In genomic region chr3:40452057-40452456, GRCh38 we compare ENCODE assay signal across 8 cellular contexts. TPM values are rescaled to one million over a fixed set of nuclear protein-coding genes. Genes with fewer than 3 reads are reported as not detected.
DNase-seq lines count a peak whose midpoint lies in the region; ATAC-seq, FAIRE-seq and TF ChIP-seq lines count a peak whose summit lies in the region.

No MANE protein-coding gene starts in this region.

- H2AFZ ChIP-seq in keratinocyte (ENCODE audit: control insufficient read depth, low read length): no peak overlapping the region

- dilution Hi-C loops in keratinocyte (cut with MboI; ENCODE audit: extremely low pct_ligation_motif_present, low sequenced_read_pairs): no loop called here

- no peaks in the 10 kb centered on the region for H3K27me3 ChIP-seq in keratinocyte (ENCODE audit: control insufficient read depth, extremely low read depth, insufficient read depth, low read length)
- H3K27me3 ChIP-seq in stomach smooth muscle (ENCODE audit: control insufficient read depth in 1 of 2, insufficient read depth in 2 of 2, low read length in 2 of 2): no peaks in the 10 kb centered on the region

- H3K36me3 ChIP-seq in keratinocyte (ENCODE audit: control insufficient read depth in 2 of 2, extremely low read depth in 1 of 2, insufficient read depth in 2 of 2, low read length in 2 of 2) (no peaks in the 10 kb centered on the region), stomach smooth muscle (ENCODE audit: control insufficient read depth in 2 of 2, insufficient read depth in 2 of 2, low read length in 2 of 2) (peaks cover 0 to 11% of the 10 kb centered on the region in 2 donors)

- peak overlapping the region; percentile 95 for H3K4me3 Mint-ChIP-seq in T-helper 1 cell treated with Interleukin-12 subunit alpha and Interleukin-12 subunit beta and Interleukin-4 antibody, amounts not matched to agents 30 μg/mL and 1 μg/mL, for 36 hours
- peak overlapping the region; percentile 90 for H3K4me3 Mint-ChIP-seq in activated T-helper 2 cell treated with anti-CD3 and anti-CD28 coated beads, Interferon-gamma antibody, Interleukin-2, Interleukin-4, amounts not matched to agents 10 μg/mL and 5 μg/mL and 100 μg/mL, durations not matched to agents 14 hours and 24 hours and 36 hours (ENCODE audit: low read depth)

- peaks cover 19% of the 10 kb centered on the region for H3K4me1 Mint-ChIP-seq in T-helper 1 cell treated with Interleukin-12 subunit alpha and Interleukin-12 subunit beta and Interleukin-4 antibody, amounts not matched to agents 30 μg/mL and 1 μg/mL, for 36 hours (ENCODE audit: low read depth)
- peaks cover 20% of the 10 kb centered on the region for H3K4me1 Mint-ChIP-seq in activated T-helper 2 cell treated with anti-CD3 and anti-CD28 coated beads, Interferon-gamma antibody, Interleukin-2, Interleukin-4, amounts not matched to agents 10 μg/mL and 5 μg/mL and 100 μg/mL, durations not matched to agents 14 hours and 24 hours and 36 hours (ENCODE audit: low read depth)

- TF ChIP-seq CTCF in keratinocyte (optimal IDR thresholded peaks at IDR 0.05 in 1 of 3, IDR thresholded peaks at IDR 0.05 in 1 of 3, conservative IDR thresholded peaks at IDR 0.05 in 1 of 3; ENCODE audit: extremely low read depth in 1 of 3, insufficient read depth in 2 of 3, low read length in 3 of 3): no peak

- no peaks in the 10 kb centered on the region for H3K9me3 Mint-ChIP-seq in T-helper 1 cell treated with Interleukin-12 subunit alpha and Interleukin-12 subunit beta and Interleukin-4 antibody, amounts not matched to agents 30 μg/mL and 1 μg/mL, for 36 hours
- H3K9me3 Mint-ChIP-seq in activated T-helper 2 cell treated with anti-CD3 and anti-CD28 coated beads, Interferon-gamma antibody, Interleukin-2, Interleukin-4, amounts not matched to agents 10 μg/mL and 5 μg/mL and 100 μg/mL, durations not matched to agents 14 hours and 24 hours and 36 hours: no peaks in the 10 kb centered on the region

- H3K27ac ChIP-seq in keratinocyte (ENCODE audit: control insufficient read depth, insufficient read depth, low read length): peak overlapping the region; percentile 91
- H3K27ac ChIP-seq in stomach smooth muscle (ENCODE audit: low read length): peak overlapping the region; percentile 97

- H3K4me3 ChIP-seq in keratinocyte (ENCODE audit: control insufficient read depth in 2 of 3, extremely low read depth in 1 of 3, insufficient read depth in 2 of 3, low read depth in 1 of 3, low read length in 3 of 3): peak overlapping the region in 2 of 3 experiments; percentile 80 to 87
- peak overlapping the region; percentile 87 to 97 for H3K4me3 ChIP-seq in stomach smooth muscle (ENCODE audit: low read length in 2 of 2)

- H3K27me3 Mint-ChIP-seq in T-helper 1 cell treated with Interleukin-12 subunit alpha and Interleukin-12 subunit beta and Interleukin-4 antibody, amounts not matched to agents 30 μg/mL and 1 μg/mL, for 36 hours (ENCODE audit: low read depth): no peaks in the 10 kb centered on the region
- no peaks in the 10 kb centered on the region for H3K27me3 Mint-ChIP-seq in activated T-helper 2 cell treated with anti-CD3 and anti-CD28 coated beads, Interferon-gamma antibody, Interleukin-2, Interleukin-4, amounts not matched to agents 10 μg/mL and 5 μg/mL and 100 μg/mL, durations not matched to agents 14 hours and 24 hours and 36 hours (ENCODE audit: low read depth)

- peaks cover 17% of the 10 kb centered on the region for H3K4me1 ChIP-seq in keratinocyte (ENCODE audit: control insufficient read depth, extremely low read depth, insufficient read depth, low read length)
- peaks cover 14% of the 10 kb centered on the region for H3K4me1 ChIP-seq in stomach smooth muscle (ENCODE audit: control insufficient read depth, insufficient read depth, low read length)

- no peaks in the 10 kb centered on the region for H3K9me3 ChIP-seq in keratinocyte (ENCODE audit: control insufficient read depth, low read depth, low read length)
- H3K9me3 ChIP-seq in stomach smooth muscle (ENCODE audit: control insufficient read depth in 2 of 2, low read length in 2 of 2): no peaks in the 10 kb centered on the region

- peaks cover 7% of the 10 kb centered on the region for H3K36me3 Mint-ChIP-seq in T-helper 1 cell treated with Interleukin-12 subunit alpha and Interleukin-12 subunit beta and Interleukin-4 antibody, amounts not matched to agents 30 μg/mL and 1 μg/mL, for 36 hours (ENCODE audit: low read depth)
- H3K36me3 Mint-ChIP-seq in activated T-helper 2 cell treated with anti-CD3 and anti-CD28 coated beads, Interferon-gamma antibody, Interleukin-2, Interleukin-4, amounts not matched to agents 10 μg/mL and 5 μg/mL and 100 μg/mL, durations not matched to agents 14 hours and 24 hours and 36 hours (ENCODE audit: low read depth): no peaks in the 10 kb centered on the region

- DNase-seq in T-helper 1 cell: no peak
- DNase-seq in activated T-helper 2 cell treated with anti-CD3 and anti-CD28 coated beads, Interferon-gamma antibody, Interleukin-2, Interleukin-4, amounts not matched to agents 10 μg/mL and 5 μg/mL and 100 μg/mL, durations not matched to agents 14 hours and 24 hours and 36 hours (ENCODE audit: low spot score): no peak
- DNase-seq in keratinocyte (ENCODE audit: low read depth, low spot score): no peak
- no peak for DNase-seq in HPDE6-E6E7 (ENCODE audit: extremely low spot score)
- no peak for DNase-seq in nucleus accumbens (lab: John Stamatoyannopoulos, UW)

- peak overlapping the region; percentile 96 for H3K27ac Mint-ChIP-seq in T-helper 1 cell treated with Interleukin-12 subunit alpha and Interleukin-12 subunit beta and Interleukin-4 antibody, amounts not matched to agents 30 μg/mL and 1 μg/mL, for 36 hours
- H3K27ac Mint-ChIP-seq in activated T-helper 2 cell treated with anti-CD3 and anti-CD28 coated beads, Interferon-gamma antibody, Interleukin-2, Interleukin-4, amounts not matched to agents 10 μg/mL and 5 μg/mL and 100 μg/mL, durations not matched to agents 14 hours and 24 hours and 36 hours: peak overlapping the region; percentile 97

- peak overlapping the region; percentile 70 for H3K4me2 ChIP-seq in keratinocyte (ENCODE audit: control insufficient read depth, extremely low read depth, insufficient read depth, low read depth, low read length)

- intact Hi-C loops in activated T-helper 2 cell treated with anti-CD3 and anti-CD28 coated beads, Interferon-gamma antibody, Interleukin-2, Interleukin-4, amounts not matched to agents 10 μg/mL and 5 μg/mL and 100 μg/mL, durations not matched to agents 14 hours and 24 hours and 36 hours (cut with micrococcal nuclease): loop anchor here (2.0 to 10.0 kb wide), 5 partner anchors 115 to 1643 kb away; partner anchors contain the start of genes RPSA and TRAK1

- no peak for ATAC-seq in GM18498 (IDR thresholded peaks at IDR 0.05; ENCODE audit: unreplicated experiment)

- H3K9ac ChIP-seq in keratinocyte (ENCODE audit: control insufficient read depth, extremely low read depth, insufficient read depth, low read length) (peak overlapping the region; percentile 93), stomach smooth muscle (ENCODE audit: low read length in 2 of 2) (peak overlapping the region; percentile 93 to 97)

- H4K20me1 ChIP-seq in keratinocyte (ENCODE audit: control insufficient read depth, extremely low read depth, insufficient read depth, low read length): no peaks in the 10 kb centered on the region

- no peaks in the 10 kb centered on the region for H3K79me2 ChIP-seq in keratinocyte (ENCODE audit: control insufficient read depth, insufficient read depth, low read length)

- no peak for FAIRE-seq in keratinocyte (lab: Jason Lieb, UNC)

- no peaks in the 10 kb centered on the region for H3K9me1 ChIP-seq in keratinocyte (ENCODE audit: control insufficient read depth, extremely low read depth, insufficient read depth, low read length)

RNA-seq across cellular contexts. Expression of gene RPL14, which starts 5.1 kb away (rescaled TPM):
- 2,421 and 2,433 TPM in 2 replicates for total RNA-seq in activated T-helper 2 cell treated with anti-CD3 and anti-CD28 coated beads, Interferon-gamma antibody, Interleukin-2, Interleukin-4, amounts not matched to agents 10 μg/mL and 5 μg/mL and 100 μg/mL, durations not matched to agents 14 hours and 24 hours and 36 hours
- 473 to 787 TPM (median 585 TPM) in 3 replicates for polyA plus RNA-seq in keratinocyte
- polyA plus RNA-seq in keratinocyte (2011; ENCODE audit: low read depth): 2,042 TPM
- polyA plus RNA-seq in keratinocyte (2011; cell fraction: cytosol; rRNA removed): 510 and 664 TPM in 2 replicates
- 120 and 162 TPM in 2 replicates for polyA plus RNA-seq in keratinocyte (2011; cell fraction: nucleus; rRNA removed)
- polyA plus RNA-seq in keratinocyte (2012; ENCODE audit: low replicate concordance): 1,249 and 1,671 TPM in 2 replicates
- polyA minus RNA-seq in keratinocyte: 273 to 445 TPM (median 282 TPM) in 3 replicates
- 409 TPM for polyA minus RNA-seq in keratinocyte (2011; cell fraction: cytosol; rRNA and poly(A)+ RNA removed)
- polyA minus RNA-seq in keratinocyte (2011; cell fraction: nucleus; rRNA and poly(A)+ RNA removed): 58.1 and 117 TPM in 2 replicates

RNA-seq across cellular contexts. Expression of gene ZNF619, which starts 24.9 kb away (rescaled TPM):
- total RNA-seq in activated T-helper 2 cell treated with anti-CD3 and anti-CD28 coated beads, Interferon-gamma antibody, Interleukin-2, Interleukin-4, amounts not matched to agents 10 μg/mL and 5 μg/mL and 100 μg/mL, durations not matched to agents 14 hours and 24 hours and 36 hours: 7.8 and 9.1 TPM in 2 replicates
- 2.3 to 3.4 TPM (median 3.1 TPM) in 3 replicates for polyA plus RNA-seq in keratinocyte
- 0.82 TPM for polyA plus RNA-seq in keratinocyte (2011; ENCODE audit: low read depth)
- polyA plus RNA-seq in keratinocyte (2011; cell fraction: cytosol; rRNA removed): 1.5 and 2.2 TPM in 2 replicates
- polyA plus RNA-seq in keratinocyte (2011; cell fraction: nucleus; rRNA removed): 4.3 and 4.4 TPM in 2 replicates
- 1.8 and 2.7 TPM in 2 replicates for polyA plus RNA-seq in keratinocyte (2012; ENCODE audit: low replicate concordance)
- 3.1 to 7.5 TPM (median 5.4 TPM) in 3 replicates for polyA minus RNA-seq in keratinocyte
- polyA minus RNA-seq in keratinocyte (2011; cell fraction: cytosol; rRNA and poly(A)+ RNA removed): 4.6 TPM
- 3.5 and 9.1 TPM in 2 replicates for polyA minus RNA-seq in keratinocyte (2011; cell fraction: nucleus; rRNA and poly(A)+ RNA removed)

RNA-seq across cellular contexts. Expression of gene ZNF620, which starts 53.8 kb away (rescaled TPM):
- 6.3 and 6.7 TPM in 2 replicates for total RNA-seq in activated T-helper 2 cell treated with anti-CD3 and anti-CD28 coated beads, Interferon-gamma antibody, Interleukin-2, Interleukin-4, amounts not matched to agents 10 μg/mL and 5 μg/mL and 100 μg/mL, durations not matched to agents 14 hours and 24 hours and 36 hours
- 0.33 to 0.35 TPM (median 0.35 TPM) in 3 replicates for polyA plus RNA-seq in keratinocyte
- 0.26 TPM for polyA plus RNA-seq in keratinocyte (2011; ENCODE audit: low read depth)
- polyA plus RNA-seq in keratinocyte (2011; cell fraction: cytosol; rRNA removed): 0.16 and 0.34 TPM in 2 replicates
- 0.45 and 0.59 TPM in 2 replicates for polyA plus RNA-seq in keratinocyte (2011; cell fraction: nucleus; rRNA removed)
- polyA plus RNA-seq in keratinocyte (2012; ENCODE audit: low replicate concordance): 0.30 and 0.58 TPM in 2 replicates
- polyA minus RNA-seq in keratinocyte: 0.19 to 0.30 TPM in 2 of 3 replicates, not detected in the other
- polyA minus RNA-seq in keratinocyte (2011; cell fraction: cytosol; rRNA and poly(A)+ RNA removed): not detected
- 0.21 and 0.39 TPM in 2 replicates for polyA minus RNA-seq in keratinocyte (2011; cell fraction: nucleus; rRNA and poly(A)+ RNA removed)
